1 cellular context compared by ENCODE assay signal in the genomic region with DNA sequence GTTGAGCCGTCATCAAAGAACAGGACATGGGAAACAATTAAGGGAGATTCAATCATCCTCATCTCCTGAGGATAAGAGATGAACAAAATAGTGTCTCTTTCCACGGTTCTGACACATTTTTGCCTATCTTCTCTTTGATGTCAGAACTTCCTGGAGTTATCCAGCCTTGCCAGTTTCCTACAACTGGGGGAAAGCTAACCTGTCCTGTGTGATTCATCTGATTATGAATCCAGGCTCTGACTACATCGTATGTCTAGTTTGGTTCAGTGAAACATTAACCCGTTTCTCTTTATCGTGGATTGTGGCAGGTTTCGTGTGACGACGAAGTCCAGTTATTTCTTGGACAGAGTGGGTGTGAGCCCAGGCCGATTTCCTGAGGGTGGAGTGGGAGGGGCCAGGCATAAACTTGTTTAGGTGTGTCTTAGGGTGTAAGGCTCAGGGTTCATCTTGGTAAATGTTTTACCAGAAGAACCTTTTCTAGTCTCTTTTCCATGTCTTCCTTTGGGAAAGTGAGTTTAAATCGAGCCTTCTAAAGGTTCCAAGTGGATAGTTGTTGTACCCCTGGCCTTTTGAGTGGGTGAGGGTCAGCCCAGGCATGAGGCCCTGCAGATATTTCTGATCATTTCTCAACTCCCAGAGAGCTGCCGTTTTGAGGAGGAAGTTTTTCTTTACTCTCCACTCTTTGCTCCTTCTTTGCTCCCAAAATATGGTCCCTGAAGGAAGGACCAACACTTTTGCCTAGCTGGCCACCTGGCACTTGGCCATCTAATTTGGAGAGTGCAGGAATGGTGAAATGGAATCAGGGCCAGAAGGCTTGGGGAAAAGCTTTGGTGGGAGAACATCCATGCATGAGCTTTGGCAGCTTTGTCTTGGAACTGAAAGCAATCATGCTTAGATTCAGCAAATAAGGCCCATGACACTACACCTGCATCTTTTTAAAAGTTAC.
A peak's percentile ranks its signal among the peaks of the same experiment; 100 is the strongest.
TF ChIP-seq lines count a peak whose summit lies in the region.

No MANE protein-coding gene starts in this region.

TF ChIP-seq in HepG2, 621 proteins besides CTCF, POLR2A, EP300 and RAD21 (continued from another document and continues in another):
- TF ChIP-seq, protein P1, sequence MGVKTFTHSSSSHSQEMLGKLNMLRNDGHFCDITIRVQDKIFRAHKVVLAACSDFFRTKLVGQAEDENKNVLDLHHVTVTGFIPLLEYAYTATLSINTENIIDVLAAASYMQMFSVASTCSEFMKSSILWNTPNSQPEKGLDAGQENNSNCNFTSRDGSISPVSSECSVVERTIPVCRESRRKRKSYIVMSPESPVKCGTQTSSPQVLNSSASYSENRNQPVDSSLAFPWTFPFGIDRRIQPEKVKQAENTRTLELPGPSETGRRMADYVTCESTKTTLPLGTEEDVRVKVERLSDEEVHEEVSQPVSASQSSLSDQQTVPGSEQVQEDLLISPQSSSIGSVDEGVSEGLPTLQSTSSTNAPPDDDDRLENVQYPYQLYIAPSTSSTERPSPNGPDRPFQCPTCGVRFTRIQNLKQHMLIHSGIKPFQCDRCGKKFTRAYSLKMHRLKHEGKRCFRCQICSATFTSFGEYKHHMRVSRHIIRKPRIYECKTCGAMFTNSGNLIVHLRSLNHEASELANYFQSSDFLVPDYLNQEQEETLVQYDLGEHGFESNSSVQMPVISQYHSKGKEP (CRISPR knock-in tag; IDR thresholded peaks at IDR 0.05), result peak; percentile 44; the same call in 1 of the 2 replicates
- TF ChIP-seq, protein P2, sequence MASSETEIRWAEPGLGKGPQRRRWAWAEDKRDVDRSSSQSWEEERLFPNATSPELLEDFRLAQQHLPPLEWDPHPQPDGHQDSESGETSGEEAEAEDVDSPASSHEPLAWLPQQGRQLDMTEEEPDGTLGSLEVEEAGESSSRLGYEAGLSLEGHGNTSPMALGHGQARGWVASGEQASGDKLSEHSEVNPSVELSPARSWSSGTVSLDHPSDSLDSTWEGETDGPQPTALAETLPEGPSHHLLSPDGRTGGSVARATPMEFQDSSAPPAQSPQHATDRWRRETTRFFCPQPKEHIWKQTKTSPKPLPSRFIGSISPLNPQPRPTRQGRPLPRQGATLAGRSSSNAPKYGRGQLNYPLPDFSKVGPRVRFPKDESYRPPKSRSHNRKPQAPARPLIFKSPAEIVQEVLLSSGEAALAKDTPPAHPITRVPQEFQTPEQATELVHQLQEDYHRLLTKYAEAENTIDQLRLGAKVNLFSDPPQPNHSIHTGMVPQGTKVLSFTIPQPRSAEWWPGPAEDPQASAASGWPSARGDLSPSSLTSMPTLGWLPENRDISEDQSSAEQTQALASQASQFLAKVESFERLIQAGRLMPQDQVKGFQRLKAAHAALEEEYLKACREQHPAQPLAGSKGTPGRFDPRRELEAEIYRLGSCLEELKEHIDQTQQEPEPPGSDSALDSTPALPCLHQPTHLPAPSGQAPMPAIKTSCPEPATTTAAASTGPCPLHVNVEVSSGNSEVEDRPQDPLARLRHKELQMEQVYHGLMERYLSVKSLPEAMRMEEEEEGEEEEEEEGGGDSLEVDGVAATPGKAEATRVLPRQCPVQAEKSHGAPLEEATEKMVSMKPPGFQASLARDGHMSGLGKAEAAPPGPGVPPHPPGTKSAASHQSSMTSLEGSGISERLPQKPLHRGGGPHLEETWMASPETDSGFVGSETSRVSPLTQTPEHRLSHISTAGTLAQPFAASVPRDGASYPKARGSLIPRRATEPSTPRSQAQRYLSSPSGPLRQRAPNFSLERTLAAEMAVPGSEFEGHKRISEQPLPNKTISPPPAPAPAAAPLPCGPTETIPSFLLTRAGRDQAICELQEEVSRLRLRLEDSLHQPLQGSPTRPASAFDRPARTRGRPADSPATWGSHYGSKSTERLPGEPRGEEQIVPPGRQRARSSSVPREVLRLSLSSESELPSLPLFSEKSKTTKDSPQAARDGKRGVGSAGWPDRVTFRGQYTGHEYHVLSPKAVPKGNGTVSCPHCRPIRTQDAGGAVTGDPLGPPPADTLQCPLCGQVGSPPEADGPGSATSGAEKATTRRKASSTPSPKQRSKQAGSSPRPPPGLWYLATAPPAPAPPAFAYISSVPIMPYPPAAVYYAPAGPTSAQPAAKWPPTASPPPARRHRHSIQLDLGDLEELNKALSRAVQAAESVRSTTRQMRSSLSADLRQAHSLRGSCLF (CRISPR knock-in tag; IDR thresholded peaks at IDR 0.05; ENCODE audit: borderline replicate concordance), result no peak
- TF ChIP-seq GFI1 (CRISPR knock-in tag; IDR thresholded peaks at IDR 0.05; ENCODE audit: borderline replicate concordance) (0 out of 2 replicates have a peak, but pooled peaks have one; percentile 51), FOXJ3 (CRISPR knock-in tag; IDR thresholded peaks at IDR 0.05; ENCODE audit: borderline replicate concordance) (peak; percentile 88; the same call in 1 of the 2 replicates), ZNF484 (CRISPR knock-in tag; IDR thresholded peaks at IDR 0.05; ENCODE audit: borderline replicate concordance, low read depth) (no peak), MED13 (CRISPR knock-in tag; IDR thresholded peaks at IDR 0.05) (no peak), ZFAT (CRISPR knock-in tag; conservative IDR thresholded peaks at IDR 0.05) (no peak), MEIS2 (CRISPR knock-in tag; IDR thresholded peaks at IDR 0.05) (peak; percentile 69; the same call in 1 of the 2 replicates), KDM6A (CRISPR knock-in tag; IDR thresholded peaks at IDR 0.05; ENCODE audit: low read depth) (peak; percentile 93), ZNF546 (CRISPR knock-in tag; conservative IDR thresholded peaks at IDR 0.05) (no peak), ZMYM2 (CRISPR knock-in tag; IDR thresholded peaks at IDR 0.05) (peak; percentile 95), CEBPG (CRISPR knock-in tag; IDR thresholded peaks at IDR 0.05) (peak; percentile 76), MTF1 (CRISPR knock-in tag; IDR thresholded peaks at IDR 0.05) (no peak), ZNF746 (CRISPR knock-in tag; IDR thresholded peaks at IDR 0.05) (peak; percentile 49; the same call in 1 of the 2 replicates), JUNB (CRISPR knock-in tag; IDR thresholded peaks at IDR 0.05; ENCODE audit: borderline replicate concordance) (no peak), ZFP37 (CRISPR knock-in tag; IDR thresholded peaks at IDR 0.05; ENCODE audit: borderline replicate concordance) (peak; percentile 58; the same call in 1 of the 2 replicates), SUZ12 (IDR thresholded peaks at IDR 0.05; ENCODE audit: low read depth, low read length) (no peak), ZKSCAN8 (CRISPR knock-in tag; IDR thresholded peaks at IDR 0.05; ENCODE audit: borderline replicate concordance) (peak; percentile 86; the same call in 1 of the 2 replicates), ZNF160 (CRISPR knock-in tag; IDR thresholded peaks at IDR 0.05) (peak; percentile 80), ZNF780A (CRISPR knock-in tag; IDR thresholded peaks at IDR 0.05) (no peak), ZNF136 (CRISPR knock-in tag; IDR thresholded peaks at IDR 0.05; ENCODE audit: low read depth) (no peak; the same call in 1 of the 2 replicates)
- TF ChIP-seq, protein P3, sequence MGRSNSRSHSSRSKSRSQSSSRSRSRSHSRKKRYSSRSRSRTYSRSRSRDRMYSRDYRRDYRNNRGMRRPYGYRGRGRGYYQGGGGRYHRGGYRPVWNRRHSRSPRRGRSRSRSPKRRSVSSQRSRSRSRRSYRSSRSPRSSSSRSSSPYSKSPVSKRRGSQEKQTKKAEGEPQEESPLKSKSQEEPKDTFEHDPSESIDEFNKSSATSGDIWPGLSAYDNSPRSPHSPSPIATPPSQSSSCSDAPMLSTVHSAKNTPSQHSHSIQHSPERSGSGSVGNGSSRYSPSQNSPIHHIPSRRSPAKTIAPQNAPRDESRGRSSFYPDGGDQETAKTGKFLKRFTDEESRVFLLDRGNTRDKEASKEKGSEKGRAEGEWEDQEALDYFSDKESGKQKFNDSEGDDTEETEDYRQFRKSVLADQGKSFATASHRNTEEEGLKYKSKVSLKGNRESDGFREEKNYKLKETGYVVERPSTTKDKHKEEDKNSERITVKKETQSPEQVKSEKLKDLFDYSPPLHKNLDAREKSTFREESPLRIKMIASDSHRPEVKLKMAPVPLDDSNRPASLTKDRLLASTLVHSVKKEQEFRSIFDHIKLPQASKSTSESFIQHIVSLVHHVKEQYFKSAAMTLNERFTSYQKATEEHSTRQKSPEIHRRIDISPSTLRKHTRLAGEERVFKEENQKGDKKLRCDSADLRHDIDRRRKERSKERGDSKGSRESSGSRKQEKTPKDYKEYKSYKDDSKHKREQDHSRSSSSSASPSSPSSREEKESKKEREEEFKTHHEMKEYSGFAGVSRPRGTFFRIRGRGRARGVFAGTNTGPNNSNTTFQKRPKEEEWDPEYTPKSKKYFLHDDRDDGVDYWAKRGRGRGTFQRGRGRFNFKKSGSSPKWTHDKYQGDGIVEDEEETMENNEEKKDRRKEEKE (IDR thresholded peaks at IDR 0.05), result no peak
- TF ChIP-seq, protein P4, sequence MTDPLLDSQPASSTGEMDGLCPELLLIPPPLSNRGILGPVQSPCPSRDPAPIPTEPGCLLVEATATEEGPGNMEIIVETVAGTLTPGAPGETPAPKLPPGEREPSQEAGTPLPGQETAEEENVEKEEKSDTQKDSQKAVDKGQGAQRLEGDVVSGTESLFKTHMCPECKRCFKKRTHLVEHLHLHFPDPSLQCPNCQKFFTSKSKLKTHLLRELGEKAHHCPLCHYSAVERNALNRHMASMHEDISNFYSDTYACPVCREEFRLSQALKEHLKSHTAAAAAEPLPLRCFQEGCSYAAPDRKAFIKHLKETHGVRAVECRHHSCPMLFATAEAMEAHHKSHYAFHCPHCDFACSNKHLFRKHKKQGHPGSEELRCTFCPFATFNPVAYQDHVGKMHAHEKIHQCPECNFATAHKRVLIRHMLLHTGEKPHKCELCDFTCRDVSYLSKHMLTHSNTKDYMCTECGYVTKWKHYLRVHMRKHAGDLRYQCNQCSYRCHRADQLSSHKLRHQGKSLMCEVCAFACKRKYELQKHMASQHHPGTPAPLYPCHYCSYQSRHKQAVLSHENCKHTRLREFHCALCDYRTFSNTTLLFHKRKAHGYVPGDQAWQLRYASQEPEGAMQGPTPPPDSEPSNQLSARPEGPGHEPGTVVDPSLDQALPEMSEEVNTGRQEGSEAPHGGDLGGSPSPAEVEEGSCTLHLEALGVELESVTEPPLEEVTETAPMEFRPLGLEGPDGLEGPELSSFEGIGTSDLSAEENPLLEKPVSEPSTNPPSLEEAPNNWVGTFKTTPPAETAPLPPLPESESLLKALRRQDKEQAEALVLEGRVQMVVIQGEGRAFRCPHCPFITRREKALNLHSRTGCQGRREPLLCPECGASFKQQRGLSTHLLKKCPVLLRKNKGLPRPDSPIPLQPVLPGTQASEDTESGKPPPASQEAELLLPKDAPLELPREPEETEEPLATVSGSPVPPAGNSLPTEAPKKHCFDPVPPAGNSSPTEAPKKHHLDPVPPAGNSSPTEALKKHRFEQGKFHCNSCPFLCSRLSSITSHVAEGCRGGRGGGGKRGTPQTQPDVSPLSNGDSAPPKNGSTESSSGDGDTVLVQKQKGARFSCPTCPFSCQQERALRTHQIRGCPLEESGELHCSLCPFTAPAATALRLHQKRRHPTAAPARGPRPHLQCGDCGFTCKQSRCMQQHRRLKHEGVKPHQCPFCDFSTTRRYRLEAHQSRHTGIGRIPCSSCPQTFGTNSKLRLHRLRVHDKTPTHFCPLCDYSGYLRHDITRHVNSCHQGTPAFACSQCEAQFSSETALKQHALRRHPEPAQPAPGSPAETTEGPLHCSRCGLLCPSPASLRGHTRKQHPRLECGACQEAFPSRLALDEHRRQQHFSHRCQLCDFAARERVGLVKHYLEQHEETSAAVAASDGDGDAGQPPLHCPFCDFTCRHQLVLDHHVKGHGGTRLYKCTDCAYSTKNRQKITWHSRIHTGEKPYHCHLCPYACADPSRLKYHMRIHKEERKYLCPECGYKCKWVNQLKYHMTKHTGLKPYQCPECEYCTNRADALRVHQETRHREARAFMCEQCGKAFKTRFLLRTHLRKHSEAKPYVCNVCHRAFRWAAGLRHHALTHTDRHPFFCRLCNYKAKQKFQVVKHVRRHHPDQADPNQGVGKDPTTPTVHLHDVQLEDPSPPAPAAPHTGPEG (CRISPR knock-in tag; IDR thresholded peaks at IDR 0.05), result peak; percentile 81
- TF ChIP-seq, protein P5, sequence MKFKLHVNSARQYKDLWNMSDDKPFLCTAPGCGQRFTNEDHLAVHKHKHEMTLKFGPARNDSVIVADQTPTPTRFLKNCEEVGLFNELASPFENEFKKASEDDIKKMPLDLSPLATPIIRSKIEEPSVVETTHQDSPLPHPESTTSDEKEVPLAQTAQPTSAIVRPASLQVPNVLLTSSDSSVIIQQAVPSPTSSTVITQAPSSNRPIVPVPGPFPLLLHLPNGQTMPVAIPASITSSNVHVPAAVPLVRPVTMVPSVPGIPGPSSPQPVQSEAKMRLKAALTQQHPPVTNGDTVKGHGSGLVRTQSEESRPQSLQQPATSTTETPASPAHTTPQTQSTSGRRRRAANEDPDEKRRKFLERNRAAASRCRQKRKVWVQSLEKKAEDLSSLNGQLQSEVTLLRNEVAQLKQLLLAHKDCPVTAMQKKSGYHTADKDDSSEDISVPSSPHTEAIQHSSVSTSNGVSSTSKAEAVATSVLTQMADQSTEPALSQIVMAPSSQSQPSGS (CRISPR knock-in tag; IDR thresholded peaks at IDR 0.05), result peak; percentile 82
- TF ChIP-seq, protein P6, sequence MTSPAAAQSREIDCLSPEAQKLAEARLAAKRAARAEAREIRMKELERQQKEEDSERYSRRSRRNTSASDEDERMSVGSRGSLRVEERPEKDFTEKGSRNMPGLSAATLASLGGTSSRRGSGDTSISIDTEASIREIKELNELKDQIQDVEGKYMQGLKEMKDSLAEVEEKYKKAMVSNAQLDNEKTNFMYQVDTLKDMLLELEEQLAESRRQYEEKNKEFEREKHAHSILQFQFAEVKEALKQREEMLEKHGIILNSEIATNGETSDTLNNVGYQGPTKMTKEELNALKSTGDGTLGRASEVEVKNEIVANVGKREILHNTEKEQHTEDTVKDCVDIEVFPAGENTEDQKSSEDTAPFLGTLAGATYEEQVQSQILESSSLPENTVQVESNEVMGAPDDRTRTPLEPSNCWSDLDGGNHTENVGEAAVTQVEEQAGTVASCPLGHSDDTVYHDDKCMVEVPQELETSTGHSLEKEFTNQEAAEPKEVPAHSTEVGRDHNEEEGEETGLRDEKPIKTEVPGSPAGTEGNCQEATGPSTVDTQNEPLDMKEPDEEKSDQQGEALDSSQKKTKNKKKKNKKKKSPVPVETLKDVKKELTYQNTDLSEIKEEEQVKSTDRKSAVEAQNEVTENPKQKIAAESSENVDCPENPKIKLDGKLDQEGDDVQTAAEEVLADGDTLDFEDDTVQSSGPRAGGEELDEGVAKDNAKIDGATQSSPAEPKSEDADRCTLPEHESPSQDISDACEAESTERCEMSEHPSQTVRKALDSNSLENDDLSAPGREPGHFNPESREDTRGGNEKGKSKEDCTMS (CRISPR knock-in tag; conservative IDR thresholded peaks at IDR 0.05), result 0 out of 2 replicates have a peak, but pooled peaks have one; percentile 32
- TF ChIP-seq, protein P7, sequence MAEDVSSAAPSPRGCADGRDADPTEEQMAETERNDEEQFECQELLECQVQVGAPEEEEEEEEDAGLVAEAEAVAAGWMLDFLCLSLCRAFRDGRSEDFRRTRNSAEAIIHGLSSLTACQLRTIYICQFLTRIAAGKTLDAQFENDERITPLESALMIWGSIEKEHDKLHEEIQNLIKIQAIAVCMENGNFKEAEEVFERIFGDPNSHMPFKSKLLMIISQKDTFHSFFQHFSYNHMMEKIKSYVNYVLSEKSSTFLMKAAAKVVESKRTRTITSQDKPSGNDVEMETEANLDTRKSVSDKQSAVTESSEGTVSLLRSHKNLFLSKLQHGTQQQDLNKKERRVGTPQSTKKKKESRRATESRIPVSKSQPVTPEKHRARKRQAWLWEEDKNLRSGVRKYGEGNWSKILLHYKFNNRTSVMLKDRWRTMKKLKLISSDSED (CRISPR knock-in tag; IDR thresholded peaks at IDR 0.05), result no peak
